Comparison of ENCODE assay signal across 9 cellular contexts in genomic region chr20:63479695-63480419, GRCh38. TPM values are rescaled to one million over a fixed set of nuclear protein-coding genes. Genes with fewer than 3 reads are reported as not detected.
DNase-seq lines count a peak whose midpoint lies in the region; ATAC-seq, FAIRE-seq and TF ChIP-seq lines count a peak whose summit lies in the region.
"Not testable (repeated sequence)": the region's sequence is repeated elsewhere in the genome, so short reads cannot be mapped to it uniquely, and the experiment has no call there.
"Had no signal": no experiment of that assay in that cellular context is flagged by ENCODE, and none has a peak within 500 bp of the region (broad histone marks: within the 10 kb centered on the region; RNA-seq: fewer than 3 reads in every experiment).

No MANE protein-coding gene starts in this region.

- not testable (repeated sequence) for H3K79me2 ChIP-seq in astrocyte (ENCODE audit: insufficient read depth, low read length)

- not testable (repeated sequence) for BruUV-seq in Calu3 (replicated peaks; lab: Mats Ljungman, UMichigan)

- not testable (repeated sequence) for H3K9ac ChIP-seq in astrocyte (ENCODE audit: low read length)

- TF ChIP-seq CTCF in Calu3 (IDR thresholded peaks at IDR 0.05; ENCODE audit: unreplicated experiment); RWPE1 (conservative IDR thresholded peaks at IDR 0.05; ENCODE audit: low read depth); astrocyte (IDR thresholded peaks at IDR 0.05; ENCODE audit: insufficient read depth, low read depth, low read length); mucosa of descending colon (IDR thresholded peaks at IDR 0.05); upper lobe of right lung (IDR thresholded peaks at IDR 0.05): not testable (repeated sequence)

- not testable (repeated sequence) for FAIRE-seq in astrocyte (lab: Jason Lieb, UNC)

- not testable (repeated sequence) for H2AFZ ChIP-seq in astrocyte (ENCODE audit: low read depth, low read length)

- intact Hi-C loops in Calu3 (cut with micrococcal nuclease; ENCODE audit: unreplicated experiment); mucosa of descending colon (cut with DNase I, micrococcal nuclease); upper lobe of right lung (cut with DNase I): not testable (repeated sequence)

- not testable (repeated sequence) for H3K27ac Mint-ChIP-seq in Calu3 (ENCODE audit: unreplicated experiment)
- H3K27ac Mint-ChIP-seq in astrocyte (ENCODE audit: unreplicated experiment): peak overlapping the region; percentile 26

- not testable (repeated sequence) for H3K27ac ChIP-seq in RWPE1; astrocyte (ENCODE audit: low read depth, low read length); upper lobe of right lung

- peaks cover 46% of the 10 kb centered on the region for H3K4me1 Mint-ChIP-seq in Calu3 (ENCODE audit: low read depth, unreplicated experiment)
- not testable (repeated sequence) for H3K4me1 Mint-ChIP-seq in astrocyte (ENCODE audit: low read depth, unreplicated experiment)

- peaks cover 13% of the 10 kb centered on the region for H3K27me3 ChIP-seq in astrocyte (ENCODE audit: insufficient read depth, low read length)
- peaks cover 54% of the 10 kb centered on the region for H3K27me3 ChIP-seq in upper lobe of right lung

- H3K4me3 Mint-ChIP-seq in Calu3 (ENCODE audit: low read depth, unreplicated experiment): peak overlapping the region; percentile 50
- not testable (repeated sequence) for H3K4me3 Mint-ChIP-seq in astrocyte (ENCODE audit: unreplicated experiment)

- H3K9me3 Mint-ChIP-seq in Calu3 (ENCODE audit: low read depth, unreplicated experiment); astrocyte (ENCODE audit: unreplicated experiment): not testable (repeated sequence)

- H3K4me1 ChIP-seq in astrocyte (ENCODE audit: insufficient read depth, low read length); mucosa of descending colon (ENCODE audit: low read depth); upper lobe of right lung: not testable (repeated sequence)

- ATAC-seq in mucosa of descending colon: peak; percentile 33
- ATAC-seq in upper lobe of right lung: peak; percentile 4

- not testable (repeated sequence) for H3K4me3 ChIP-seq in astrocyte (ENCODE audit: insufficient read depth, low read depth, low read length); mucosa of descending colon; upper lobe of right lung

- CTCF ChIA-PET in Calu3 (lab: Charles Lee): interaction anchor here (1.2 kb wide), 1 partner anchor 16 kb away, joined by 3 read pairs; no protein-coding TSS in a partner anchor
- CTCF ChIA-PET in RWPE1 (lab: Yijun Ruan, JAX): interaction anchor here (0.6 to 0.7 kb wide), 2 partner anchors 15 to 1124 kb away, joined by 3 read pairs; no protein-coding TSS in a partner anchor

- peak; percentile 49 for DNase-seq in Calu3
- DNase-seq in LoVo (ENCODE audit: low spot score): peak; percentile 42
- peak; percentile 72 for DNase-seq in NCI-H748 (lab: John Stamatoyannopoulos, UW; ENCODE audit: unreplicated experiment)
- DNase-seq in RWPE1 (ENCODE audit: low spot score): peak; percentile 74
- not testable (repeated sequence) for DNase-seq in astrocyte (ENCODE audit: low read depth); mucosa of descending colon; upper lobe of right lung

- H3K9me3 ChIP-seq in astrocyte (ENCODE audit: insufficient read depth, low read depth, low read length); mucosa of descending colon; upper lobe of right lung: not testable (repeated sequence)

- not testable (repeated sequence) for H3K4me2 ChIP-seq in astrocyte (ENCODE audit: low read length)

- not testable (repeated sequence) for H4K20me1 ChIP-seq in astrocyte (ENCODE audit: insufficient read depth, low read length)

- POLR2A ChIA-PET in RWPE1 (lab: Yijun Ruan, JAX; ENCODE audit: low non-redundant PET): not testable (repeated sequence)

- H3K27me3 Mint-ChIP-seq in Calu3 (ENCODE audit: unreplicated experiment) (peaks cover 100% of the 10 kb centered on the region), astrocyte (ENCODE audit: low read depth, unreplicated experiment) (peaks cover 48% of the 10 kb centered on the region)

- H3K36me3 Mint-ChIP-seq in Calu3 (ENCODE audit: insufficient read depth, unreplicated experiment); astrocyte (ENCODE audit: low read depth, unreplicated experiment): not testable (repeated sequence)

- H3K36me3 ChIP-seq in astrocyte (ENCODE audit: insufficient read depth, low read length); mucosa of descending colon (ENCODE audit: low read depth); upper lobe of right lung: not testable (repeated sequence)

RNA-seq across cellular contexts. Expression of gene KCNQ2, which starts 7.4 kb away (rescaled TPM):
- total RNA-seq in Calu3 (2022): 0.07 and 0.38 TPM in 2 replicates
- total RNA-seq in astrocyte: 11.5 and 11.9 TPM in 2 replicates
- total RNA-seq in mucosa of descending colon: 1 to 10 TPM in 1 of 3 donors, not detected in 2; 1.4 TPM
- not detected for total RNA-seq in upper lobe of right lung
- total RNA-seq: CD4-positive, alpha-beta memory T cell had no signal

RNA-seq across cellular contexts. Expression of gene EEF1A2, which starts 19.0 kb away (rescaled TPM):
- total RNA-seq in Calu3 (2022): 359 and 393 TPM in 2 replicates
- 31.8 and 37.6 TPM in 2 replicates for total RNA-seq in astrocyte
- total RNA-seq in mucosa of descending colon: 10 to 100 TPM in 1 of 3 donors, 1 to 10 TPM in 2; 1.3 to 15.0 (median 2.7) TPM
- total RNA-seq in upper lobe of right lung: 0.67 TPM

RNA-seq across cellular contexts. Expression of gene PPDPF, which starts 40.7 kb away (rescaled TPM):
- 517 and 545 TPM in 2 replicates for total RNA-seq in Calu3 (2022)
- 251 and 268 TPM in 2 replicates for total RNA-seq in astrocyte
- total RNA-seq in mucosa of descending colon: 100 to 1,000 TPM; 263 to 672 (median 537) TPM
- 355 TPM for total RNA-seq in upper lobe of right lung

RNA-seq across cellular contexts. Expression of gene PTK6, which starts 57.3 kb away (rescaled TPM):
- total RNA-seq in Calu3 (2022): 15.9 and 22.5 TPM in 2 replicates
- 0.18 TPM in 1 of 2 replicates, not detected in the other for total RNA-seq in astrocyte
- total RNA-seq in mucosa of descending colon: 10 to 100 TPM; 39.5 to 91.7 (median 87.1) TPM
- 4.9 TPM for total RNA-seq in upper lobe of right lung
- total RNA-seq: CD4-positive, alpha-beta memory T cell; H4 had no signal
